1 cellular context compared by ENCODE assay signal in genomic region chr22:26744892-26745808, GRCh38.
TF ChIP-seq lines count a peak whose summit lies in the region.

No MANE protein-coding gene starts in this region.

TF ChIP-seq in A549, 52 proteins besides CTCF, POLR2A, EP300 and RAD21 (continued from another document):
- TF ChIP-seq BCL3 (IDR thresholded peaks at IDR 0.05) (0 out of 3 replicates have a peak, but pooled peaks have one; percentile 13), ELK1 (IDR thresholded peaks at IDR 0.05; ENCODE audit: low read depth, low read length) (no peak), HOXB5 (CRISPR knock-in tag; IDR thresholded peaks at IDR 0.05) (peak; percentile 51; the same call in 1 of the 2 replicates), JUNB (IDR thresholded peaks at IDR 0.05) (no peak), POLR2AphosphoS2 (conservative IDR thresholded peaks at IDR 0.05; ENCODE audit: low read length) (no peak), USF2 (IDR thresholded peaks at IDR 0.05) (no peak), TP53 (CRISPR knock-in tag; IDR thresholded peaks at IDR 0.05) (no peak), BHLHE40 (IDR thresholded peaks at IDR 0.05; ENCODE audit: low read depth, low read length) (no peak), SMC3 (IDR thresholded peaks at IDR 0.05) (no peak), ATOH8 (CRISPR knock-in tag; IDR thresholded peaks at IDR 0.05; ENCODE audit: low read depth) (no peak), NR3C1 (IDR thresholded peaks at IDR 0.05) (no peak), CHD2 (IDR thresholded peaks at IDR 0.05; ENCODE audit: low read length, partially characterized antibody) (no peak), CBX8 (IDR thresholded peaks at IDR 0.05) (no peak), CEBPB (IDR thresholded peaks at IDR 0.05) (no peak), HOXB13 (CRISPR knock-in tag; IDR thresholded peaks at IDR 0.05; ENCODE audit: low read depth) (no peak), PHF8 (IDR thresholded peaks at IDR 0.05; ENCODE audit: borderline replicate concordance, low read depth) (no peak)
